ENCODE assay signal across 11 cellular contexts in the genomic region with DNA sequence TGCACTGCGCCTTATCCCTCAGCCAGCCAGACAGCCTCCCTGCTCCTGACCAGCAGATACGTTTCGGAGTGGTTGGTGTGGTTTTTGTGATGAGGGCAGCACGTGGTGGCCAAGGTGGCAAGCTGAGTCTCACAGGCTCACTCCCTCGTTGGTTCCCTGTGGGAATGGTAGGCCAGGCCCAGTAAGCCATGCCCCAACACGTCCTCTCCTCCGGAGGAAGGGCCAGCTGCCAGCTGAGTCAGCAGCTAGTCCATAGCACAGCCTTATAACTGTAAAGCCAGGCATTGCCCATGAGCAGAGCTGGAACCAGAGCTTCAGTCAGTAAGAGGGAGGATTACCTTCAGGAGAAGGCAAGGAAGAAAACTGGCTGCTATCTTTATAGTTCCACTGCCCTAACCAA. TPM values are rescaled to one million over a fixed set of nuclear protein-coding genes. Genes with fewer than 3 reads are reported as not detected.
DNase-seq lines count a peak whose midpoint lies in the region; ATAC-seq, FAIRE-seq and TF ChIP-seq lines count a peak whose summit lies in the region.
"Had no signal": no experiment of that assay in that cellular context is flagged by ENCODE, and none has a peak within 500 bp of the region (broad histone marks: within the 10 kb centered on the region; RNA-seq: fewer than 3 reads in every experiment).

No MANE protein-coding gene starts in this region.

- H2AFZ ChIP-seq in trophoblast cell (ENCODE audit: insufficient read depth, low read length, poor library complexity) (no peak overlapping the region), PC-9 (no peak overlapping the region)

- peaks cover 49 to 62% of the 10 kb centered on the region in 2 experiments for H3K36me3 ChIP-seq in trophoblast cell (ENCODE audit: control insufficient read depth in 1 of 2, insufficient read depth in 2 of 2, low read length in 2 of 2)
- H3K36me3 ChIP-seq in PC-9 (ENCODE audit: low read depth), result no peaks in the 10 kb centered on the region

- H4K91ac ChIP-seq in trophoblast cell (ENCODE audit: low read depth, low read length), result no peak overlapping the region

- H3K79me2 ChIP-seq in trophoblast cell (ENCODE audit: control insufficient read depth, insufficient read depth, low read length, poor library complexity) (peaks cover 3% of the 10 kb centered on the region), PC-9 (ENCODE audit: low read depth) (0 out of 2 replicates have a peak, but pooled peaks cover 6% of the 10 kb centered on the region)

- no peak overlapping the region for H3K9ac ChIP-seq in trophoblast cell (ENCODE audit: low read length)

- H3K4me2 ChIP-seq in trophoblast cell (ENCODE audit: low read length) (no peak overlapping the region), PC-9 (no peak overlapping the region)

- H3K27me3 ChIP-seq in trophoblast cell (ENCODE audit: insufficient read depth, low read length) (no peaks in the 10 kb centered on the region), PC-9 (ENCODE audit: insufficient read depth, low read depth) (no peaks in the 10 kb centered on the region)

- H4K20me1 ChIP-seq in PC-9 (ENCODE audit: insufficient read depth), result peaks cover 7% of the 10 kb centered on the region; the same call in 1 of the 2 replicates

- H3K4me1 ChIP-seq in trophoblast cell (ENCODE audit: control insufficient read depth in 1 of 2, insufficient read depth in 2 of 2, low read length in 2 of 2) (no peaks in the 10 kb centered on the region), PC-9 (replicated peaks; ENCODE audit: insufficient read depth) (no peaks in the 10 kb centered on the region)

- POLR2A ChIA-PET in activated CD8-positive, alpha-beta T cell treated with anti-CD3 and anti-CD28 coated beads, Interleukin-2, amount 10 ng/mL, durations not matched to agents 7 days and 5 days (lab: Charles Lee), result interaction anchor here (0.6 kb wide), 1 partner anchor 304 kb away, joined by 4 read pairs; no protein-coding TSS in a partner anchor
- POLR2A ChIA-PET in PC-9 (lab: Charles Lee; ENCODE audit: unreplicated experiment), result no interaction called here

- H3K14ac ChIP-seq in trophoblast cell (ENCODE audit: low read length), result no peak overlapping the region

- H3F3A ChIP-seq in PC-9 (ENCODE audit: insufficient read depth, low read depth), result no peaks in the 10 kb centered on the region

- FAIRE-seq in urothelium cell line (lab: Jason Lieb, UNC), result no peak

- H3K9me3 Mint-ChIP-seq in activated CD8-positive, alpha-beta T cell treated with anti-CD3 and anti-CD28 coated beads, Interleukin-2, amount 10 ng/mL, durations not matched to agents 7 days and 5 days (ENCODE audit: insufficient read depth), result no peaks in the 10 kb centered on the region

- no peak for TF ChIP-seq CTCF in PC-9 (conservative IDR thresholded peaks at IDR 0.05)

- H4K12ac ChIP-seq in trophoblast cell (ENCODE audit: low read depth, low read length), result no peak overlapping the region

- H3K4me3 ChIP-seq in trophoblast cell (ENCODE audit: low read depth, low read length) (no peak overlapping the region), PC-9 (no peak overlapping the region)

- no CpG with 5 or more reads among the region's 7 CpGs for WGBS in trophoblast cell (ENCODE audit: extremely low coverage, insufficient coverage, insufficient read length)

- no peak overlapping the region for H2BK5ac ChIP-seq in trophoblast cell (ENCODE audit: low read depth, low read length, poor library complexity)

- H3K27me3 Mint-ChIP-seq in activated CD8-positive, alpha-beta T cell treated with anti-CD3 and anti-CD28 coated beads, Interleukin-2, amount 10 ng/mL, durations not matched to agents 7 days and 5 days (ENCODE audit: low read depth), result no peaks in the 10 kb centered on the region

- no peak overlapping the region for H2BK120ac ChIP-seq in trophoblast cell (ENCODE audit: insufficient read depth, low read length, poor library complexity)

- H3K4me1 Mint-ChIP-seq in activated CD8-positive, alpha-beta T cell treated with anti-CD3 and anti-CD28 coated beads, Interleukin-2, amount 10 ng/mL, durations not matched to agents 7 days and 5 days (ENCODE audit: low read depth), result peaks cover 30% of the 10 kb centered on the region

- H3K23ac ChIP-seq in trophoblast cell (ENCODE audit: low read length), result no peak overlapping the region

- ATAC-seq in left cardiac atrium (peak; percentile 31 to 62), Right ventricle myocardium inferior (no peak)
- ATAC-seq in activated CD8-positive, alpha-beta T cell treated with anti-CD3 and anti-CD28 coated beads, Interleukin-2, amount 10 ng/mL, durations not matched to agents 7 days and 5 days, result no peak

- no peaks in the 10 kb centered on the region for H3K79me1 ChIP-seq in trophoblast cell (ENCODE audit: low read length)

- intact Hi-C loops in left cardiac atrium (cut with DNase I) (no loop called here), Right ventricle myocardium inferior (cut with DNase I) (no loop called here), PC-9 (cut with micrococcal nuclease; ENCODE audit: unreplicated experiment) (no loop called here)

- H3K27ac ChIP-seq in trophoblast cell (ENCODE audit: low read depth, low read length) (no peak overlapping the region), PC-9 (no peak overlapping the region)

- no peak overlapping the region for H2BK12ac ChIP-seq in trophoblast cell (ENCODE audit: low read length)

- CTCF ChIA-PET in activated CD8-positive, alpha-beta T cell treated with anti-CD3 and anti-CD28 coated beads, Interleukin-2, amount 10 ng/mL, durations not matched to agents 7 days and 5 days (lab: Charles Lee), result interaction anchor here (1.1 to 1.2 kb wide), 2 partner anchors 10 to 15 kb away, joined by 3 read pairs; no protein-coding TSS in a partner anchor
- CTCF ChIA-PET in PC-9 (lab: Charles Lee), result no interaction called here

- DNase-seq in left cardiac atrium (peak; percentile 56), Right ventricle myocardium inferior (ENCODE audit: missing footprints) (no peak), glomerular visceral epithelial cell (ENCODE audit: extremely low spot score) (peak; percentile 71), urothelium cell line (ENCODE audit: low spot score) (peak; percentile 64), 8988T (no peak), trophoblast cell (no peak), PC-9 (no peak)
- no peak for DNase-seq in activated CD8-positive, alpha-beta T cell treated with anti-CD3 and anti-CD28 coated beads, Interleukin-2, amount 10 ng/mL, durations not matched to agents 7 days and 5 days
- DNase-seq: activated CD4-positive, alpha-beta T cell treated with anti-CD3 and anti-CD28 coated beads for 4 hours; DND-41; NCI-H1436 had no signal

- H3K27ac Mint-ChIP-seq in activated CD8-positive, alpha-beta T cell treated with anti-CD3 and anti-CD28 coated beads, Interleukin-2, amount 10 ng/mL, durations not matched to agents 7 days and 5 days, result peak overlapping the region; percentile 34

- H3K4ac ChIP-seq in trophoblast cell (ENCODE audit: low read depth, low read length), result no peak overlapping the region

- no peak overlapping the region for H3K18ac ChIP-seq in trophoblast cell (ENCODE audit: low read length)

- no peaks in the 10 kb centered on the region for H3K9me2 ChIP-seq in PC-9 (ENCODE audit: insufficient read depth)

- H3K9me3 ChIP-seq in trophoblast cell (ENCODE audit: insufficient read depth, low read depth, low read length), result no peaks in the 10 kb centered on the region
- no peaks in the 10 kb centered on the region for H3K9me3 ChIP-seq in PC-9 (ENCODE audit: insufficient read depth, low read depth)

- BruUV-seq in PC-9 (replicated peaks; lab: Mats Ljungman, UMichigan), result no TSS peak

- H3K36me3 Mint-ChIP-seq in activated CD8-positive, alpha-beta T cell treated with anti-CD3 and anti-CD28 coated beads, Interleukin-2, amount 10 ng/mL, durations not matched to agents 7 days and 5 days (ENCODE audit: low read depth), result peaks cover 52% of the 10 kb centered on the region

- H4K8ac ChIP-seq in trophoblast cell (ENCODE audit: low read depth, low read length), result no peak overlapping the region

- H3K4me3 Mint-ChIP-seq in activated CD8-positive, alpha-beta T cell treated with anti-CD3 and anti-CD28 coated beads, Interleukin-2, amount 10 ng/mL, durations not matched to agents 7 days and 5 days, result no peak overlapping the region

- no peak overlapping the region for H2AK5ac ChIP-seq in trophoblast cell (ENCODE audit: low read length)

RNA-seq across cellular contexts. Expression of a gene that starts 29.5 kb away (rescaled TPM):
- total RNA-seq in left cardiac atrium (100 to 1,000 TPM in 1 of 2 donors, 10 to 100 TPM in 1; 98.0 to 112 TPM), Right ventricle myocardium inferior (108 TPM), PC-9 (2021) (104 and 114 TPM in 2 replicates)
- 100 to 1,000 TPM; 171 to 176 TPM for total RNA-seq in activated CD8-positive, alpha-beta T cell treated with anti-CD3 and anti-CD28 coated beads, Interleukin-2, amount 10 ng/mL, durations not matched to agents 7 days and 5 days
- 80.6 and 85.6 TPM in 2 replicates for polyA plus RNA-seq in trophoblast cell (2013)

RNA-seq across cellular contexts. Expression of a gene that starts 40.6 kb away (rescaled TPM):
- not detected for total RNA-seq in left cardiac atrium
- not detected for total RNA-seq in Right ventricle myocardium inferior
- total RNA-seq in activated CD8-positive, alpha-beta T cell treated with anti-CD3 and anti-CD28 coated beads, Interleukin-2, amount 10 ng/mL, durations not matched to agents 7 days and 5 days, result not detected
- not detected in 2 replicates for polyA plus RNA-seq in trophoblast cell (2013)
- not detected in 2 replicates for total RNA-seq in PC-9 (2021)

RNA-seq across cellular contexts. Expression of a gene that starts 43.9 kb away (rescaled TPM):
- 10 to 100 TPM; 21.8 to 23.7 TPM for total RNA-seq in left cardiac atrium
- 17.7 TPM for total RNA-seq in Right ventricle myocardium inferior
- 10 to 100 TPM; 93.8 to 94.3 TPM for total RNA-seq in activated CD8-positive, alpha-beta T cell treated with anti-CD3 and anti-CD28 coated beads, Interleukin-2, amount 10 ng/mL, durations not matched to agents 7 days and 5 days
- polyA plus RNA-seq in trophoblast cell (2013), result 53.0 and 53.9 TPM in 2 replicates
- total RNA-seq in PC-9 (2021), result 49.6 and 52.4 TPM in 2 replicates

RNA-seq across cellular contexts. Expression of a gene that starts 44.3 kb away (rescaled TPM):
- total RNA-seq in left cardiac atrium (10 to 100 TPM; 14.1 to 15.1 TPM), Right ventricle myocardium inferior (21.9 TPM), PC-9 (2021) (13.0 and 15.3 TPM in 2 replicates)
- 10 to 100 TPM; 19.7 to 23.4 TPM for total RNA-seq in activated CD8-positive, alpha-beta T cell treated with anti-CD3 and anti-CD28 coated beads, Interleukin-2, amount 10 ng/mL, durations not matched to agents 7 days and 5 days
- polyA plus RNA-seq in trophoblast cell (2013), result 10.4 and 11.3 TPM in 2 replicates

Comparison
In these comparisons a context has a peak if more than half of its experiments do, and no peak if none do; other contexts are left out.
1. ATAC-seq: peak in left cardiac atrium (2 of 2); none in Right ventricle myocardium inferior (single experiment) and activated CD8-positive, alpha-beta T cell treated with anti-CD3 and anti-CD28 coated beads, Interleukin-2, amount 10 ng/mL, durations not matched to agents 7 days and 5 days (single experiment).
2. DNase-seq: peak in left cardiac atrium (single experiment), glomerular visceral epithelial cell (single experiment) and urothelium cell line (single experiment); none in Right ventricle myocardium inferior (single experiment), activated CD8-positive, alpha-beta T cell treated with anti-CD3 and anti-CD28 coated beads, Interleukin-2, amount 10 ng/mL, durations not matched to agents 7 days and 5 days (single experiment), 8988T (single experiment), trophoblast cell (0 of 2) and PC-9 (0 of 2).